In genomic region chr12:55866454-55867004, GRCh38 we compare ENCODE assay signal across 8 cellular contexts. TPM values are rescaled to one million over a fixed set of nuclear protein-coding genes. Genes with fewer than 3 reads are reported as not detected.
DNase-seq lines count a peak whose midpoint lies in the region; ATAC-seq, FAIRE-seq and TF ChIP-seq lines count a peak whose summit lies in the region.
"Not testable (repeated sequence)": the region's sequence is repeated elsewhere in the genome, so short reads cannot be mapped to it uniquely, and the experiment has no call there.
"Had no signal": no experiment of that assay in that cellular context is flagged by ENCODE, and none has a peak within 500 bp of the region (broad histone marks: within the 10 kb centered on the region; RNA-seq: fewer than 3 reads in every experiment).

No MANE protein-coding gene starts in this region.

- not testable (repeated sequence) for H2BK20ac ChIP-seq in IMR-90 (ENCODE audit: low read depth, low read length)

- H3K27me3 ChIP-seq in IMR-90 (ENCODE audit: control insufficient read depth, insufficient read depth, low read length); HepG2 (ENCODE audit: control insufficient read depth in 1 of 2, insufficient read depth in 2 of 2, low read length in 2 of 2): not testable (repeated sequence)

- H2BK5ac ChIP-seq in IMR-90 (ENCODE audit: low read depth, low read length, poor library complexity, severe bottlenecking) = not testable (repeated sequence)

- H2BK15ac ChIP-seq in IMR-90 (ENCODE audit: low read depth, low read length) = not testable (repeated sequence)

- dilution Hi-C loops in IMR-90 (cut with HindIII; ENCODE audit: low sequenced_read_pairs, unreplicated experiment) = not testable (repeated sequence)

- not testable (repeated sequence) for H3K4ac ChIP-seq in IMR-90 (ENCODE audit: low read depth, low read length)

- not testable (repeated sequence) for H3K23ac ChIP-seq in IMR-90 (ENCODE audit: low read depth, low read length)

- not testable (repeated sequence) for H3K18ac ChIP-seq in IMR-90 (ENCODE audit: low read depth, low read length)

- not testable (repeated sequence) for H3K27me3 Mint-ChIP-seq in WTC11 (ENCODE audit: low read depth)

- POLR2A ChIA-PET in A549 (lab: Yijun Ruan, JAX); IMR-90 (lab: Charles Lee; ENCODE audit: unreplicated experiment); WTC11 (lab: Charles Lee); HepG2 (lab: Yijun Ruan, JAX): not testable (repeated sequence)

- H4K91ac ChIP-seq in IMR-90 (ENCODE audit: insufficient read depth, low read depth, low read length) = not testable (repeated sequence)

- not testable (repeated sequence) for H3K4me3 ChIP-seq in A549; IMR-90 (ENCODE audit: insufficient read depth, low read depth, low read length); HepG2 (replicated peaks in 1 of 3; ENCODE audit: insufficient read depth in 1 of 3, low read depth in 2 of 3, low read length in 3 of 3)

- WGBS in A549 (ENCODE audit: missing lambda C conversion rate) = 90% methylated on average over 3 of the region's 3 CpGs
- WGBS in IMR-90 (ENCODE audit: extremely low coverage in 2 of 2, insufficient read length in 1 of 2), 2 experiments = no CpG with 5 or more reads among the region's 3 CpGs
- WGBS in HepG2 (ENCODE audit: low lambda C conversion rate) = 80% methylated on average over 3 of the region's 3 CpGs

- H3K9ac ChIP-seq in IMR-90 (ENCODE audit: low read depth, low read length); HepG2 (ENCODE audit: insufficient read depth, low read depth, low read length): not testable (repeated sequence)

- TF ChIP-seq EP300 in A549 (IDR thresholded peaks at IDR 0.05); HepG2 (IDR thresholded peaks at IDR 0.05; ENCODE audit: low read depth in 2 of 2, low read length in 2 of 2); HepG2 (CRISPR knock-in tag; IDR thresholded peaks at IDR 0.05; ENCODE audit: borderline replicate concordance): not testable (repeated sequence)

- not testable (repeated sequence) for H3K9me1 ChIP-seq in IMR-90 (ENCODE audit: insufficient read depth, low read length)

- H3K4me1 ChIP-seq in A549; IMR-90 (ENCODE audit: control insufficient read depth, insufficient read depth, low read length); HepG2 (ENCODE audit: insufficient read depth, low read length): not testable (repeated sequence)

- not testable (repeated sequence) for TF ChIP-seq CTCF in A549 (IDR thresholded peaks at IDR 0.05); IMR-90 (conservative IDR thresholded peaks at IDR 0.05; ENCODE audit: low read depth, low read length); WTC11 (IDR thresholded peaks at IDR 0.05); HepG2 (CRISPR knock-in tag; IDR thresholded peaks at IDR 0.05)

- H4K5ac ChIP-seq in IMR-90 (ENCODE audit: low read depth, low read length) = not testable (repeated sequence)

- not testable (repeated sequence) for DNase-seq in A549 (ENCODE audit: low read depth in 1 of 2, low spot score in 1 of 2); IMR-90; WTC11 (ENCODE audit: low spot score); HepG2 (ENCODE audit: low spot score)

- not testable (repeated sequence) for TF ChIP-seq POLR2A in A549 (IDR thresholded peaks at IDR 0.05; ENCODE audit: low read length); IMR-90 (IDR thresholded peaks at IDR 0.05; ENCODE audit: low read depth, low read length); HepG2 (IDR thresholded peaks at IDR 0.05; ENCODE audit: insufficient read depth in 1 of 2, low read depth in 2 of 2, low read length in 2 of 2)

- not testable (repeated sequence) for H3K27ac Mint-ChIP-seq in WTC11

- not testable (repeated sequence) for H3K4me3 Mint-ChIP-seq in WTC11

- not testable (repeated sequence) for H3K27ac ChIP-seq in A549; IMR-90 (ENCODE audit: insufficient read depth, low read length); HepG2 (ENCODE audit: extremely low read length, insufficient read depth, low read length)

- H3K4me1 Mint-ChIP-seq in WTC11 = not testable (repeated sequence)

- H3K36me3 ChIP-seq in IMR-90 (ENCODE audit: control insufficient read depth, insufficient read depth, low read length); HepG2 (replicated peaks in 1 of 2; ENCODE audit: control insufficient read depth in 1 of 2, insufficient read depth in 2 of 2, low read length in 2 of 2): not testable (repeated sequence)

- not testable (repeated sequence) for H3K79me1 ChIP-seq in IMR-90 (ENCODE audit: low read depth in 1 of 2, low read length in 2 of 2)

- CTCF ChIA-PET in A549 (lab: Yijun Ruan, JAX) = interaction anchor here (0.6 to 1.5 kb wide), 8 partner anchors 10 to 252 kb away, joined by 3 to 4 read pairs (median 3); partner anchors contain the start of gene ZC3H10
- CTCF ChIA-PET in IMR-90 (lab: Yijun Ruan, JAX); WTC11 (lab: Charles Lee); HepG2 (lab: Yijun Ruan, JAX; ENCODE audit: low intra/inter-chr PET ratio, low total read pairs): not testable (repeated sequence)

- intact Hi-C loops in IMR-90 (cut with micrococcal nuclease); HepG2 (cut with micrococcal nuclease; ENCODE audit: unreplicated experiment): not testable (repeated sequence)

- not testable (repeated sequence) for H3K4me2 ChIP-seq in A549; IMR-90 (ENCODE audit: low read depth, low read length); HepG2 (ENCODE audit: low read depth, low read length)

- not testable (repeated sequence) for H3K14ac ChIP-seq in IMR-90 (replicated peaks; ENCODE audit: low read depth, low read length)

- not testable (repeated sequence) for H2AK5ac ChIP-seq in IMR-90 (ENCODE audit: low read depth, low read length)

- not testable (repeated sequence) for TF ChIP-seq RAD21 in A549 (conservative IDR thresholded peaks at IDR 0.05 in 1 of 2, IDR thresholded peaks at IDR 0.05 in 1 of 2); IMR-90 (IDR thresholded peaks at IDR 0.05; ENCODE audit: low read length); HepG2 (CRISPR knock-in tag; IDR thresholded peaks at IDR 0.05)

- not testable (repeated sequence) for ATAC-seq in A549; IMR-90 (ENCODE audit: low read depth); WTC11; HepG2

- not testable (repeated sequence) for H2AFZ ChIP-seq in IMR-90 (replicated peaks; ENCODE audit: low read length, poor library complexity); HepG2 (ENCODE audit: low read length)

- in situ Hi-C loops in IMR-90 (cut with MboI; ENCODE audit: low sequenced_read_pairs); HepG2 (cut with HindIII; ENCODE audit: extremely low pct_ligation_motif_present, low pct_unique_long_range_greater_than_20kb): not testable (repeated sequence)

- not testable (repeated sequence) for H3K56ac ChIP-seq in IMR-90 (ENCODE audit: extremely low read depth, insufficient read depth, low read length)

- not testable (repeated sequence) for H4K20me1 ChIP-seq in IMR-90 (ENCODE audit: insufficient read depth, low read length); HepG2 (ENCODE audit: insufficient read depth, low read length)

- not testable (repeated sequence) for H2AK9ac ChIP-seq in IMR-90 (replicated peaks; ENCODE audit: low read depth, low read length, poor library complexity)

- not testable (repeated sequence) for H3K79me2 ChIP-seq in HepG2 (ENCODE audit: insufficient read depth, low read length)

- not testable (repeated sequence) for H3K9me3 ChIP-seq in A549; IMR-90 (ENCODE audit: control insufficient read depth, insufficient read depth, low read length); HepG2 (ENCODE audit: low read length)

- H3K9me3 Mint-ChIP-seq in WTC11 = not testable (repeated sequence)

- not testable (repeated sequence) for H4K8ac ChIP-seq in IMR-90 (ENCODE audit: low read depth in 2 of 2, low read length in 2 of 2)

- H2BK120ac ChIP-seq in IMR-90 (ENCODE audit: low read depth, low read length) = not testable (repeated sequence)

- not testable (repeated sequence) for BruUV-seq in IMR-90 (replicated peaks; lab: Mats Ljungman, UMichigan); HepG2 (replicated peaks; lab: Mats Ljungman, UMichigan)

- H3K36me3 Mint-ChIP-seq in WTC11 = not testable (repeated sequence)

- not testable (repeated sequence) for FAIRE-seq in A549 (lab: Jason Lieb, UNC); HepG2 (lab: Jason Lieb, UNC)

RNA-seq across cellular contexts. Expression of gene MMP19, which starts 23.8 kb away (rescaled TPM):
- 0.06 and 0.09 TPM in 2 replicates for polyA plus RNA-seq in A549 (2011; rRNA removed)
- polyA plus RNA-seq in A549 (2012; cell fraction: cytosol; rRNA removed) = 0.12 and 0.15 TPM in 2 replicates
- polyA plus RNA-seq in A549 (2012; cell fraction: nucleus; rRNA removed) = 0.22 and 0.23 TPM in 2 replicates
- polyA plus RNA-seq in A549 (2017; fragmentation: RNase III; extraction: RNeasy Plus Mini Kit Qiagen cat#74134 plus additional on column Dnase treatment) = 0.09 to 0.11 TPM (median 0.09 TPM) in 3 replicates
- not detected in 2 replicates for polyA minus RNA-seq in A549 (2011; rRNA and poly(A)+ RNA removed)
- total RNA-seq in IMR-90 (2012; rRNA removed) = 8.6 and 9.9 TPM in 2 replicates
- polyA plus RNA-seq in IMR-90 (2012; rRNA removed) = 34.3 and 34.7 TPM in 2 replicates
- 22.3 and 24.0 TPM in 2 replicates for polyA plus RNA-seq in IMR-90 (2012; cell fraction: cytosol; rRNA removed)
- polyA plus RNA-seq in IMR-90 (2012; cell fraction: nucleus; rRNA removed; ENCODE audit: low replicate concordance) = 56.9 and 100 TPM in 2 replicates
- 0.98 to 1.6 TPM (median 1.0 TPM) in 3 replicates for total RNA-seq in WTC11 (2021)
- total RNA-seq in HepG2 (2016; rRNA removed; fragmentation: Illumina TruSeq; extraction: Trizol) = 0.07 TPM in 1 of 2 replicates, not detected in the other
- total RNA-seq in HepG2 (2016; cell fraction: cytosol; rRNA removed; fragmentation: Illumina TruSeq; extraction: Trizol; ENCODE audit: low read depth) = not detected in 2 replicates
- 0.06 TPM in 1 of 2 replicates, not detected in the other for total RNA-seq in HepG2 (2016; cell fraction: insoluble cytoplasmic fraction; rRNA removed; fragmentation: Illumina TruSeq; extraction: Trizol)
- not detected in 2 replicates for total RNA-seq in HepG2 (2016; cell fraction: membrane; rRNA removed; fragmentation: Illumina TruSeq; extraction: Trizol)
- total RNA-seq in HepG2 (2016; cell fraction: nucleus; rRNA removed; fragmentation: Illumina TruSeq; extraction: Trizol) = not detected in 2 replicates
- 0.08 and 0.16 TPM in 2 replicates for polyA plus RNA-seq in HepG2 (2011; rRNA removed)
- 0.08 TPM in 2 replicates for polyA plus RNA-seq in HepG2 (2011; cell fraction: cytosol; rRNA removed)
- 0.12 and 0.32 TPM in 2 replicates for polyA plus RNA-seq in HepG2 (2011; cell fraction: nucleus; rRNA removed)
- polyA plus RNA-seq in HepG2 (2012) = 0.08 and 0.19 TPM in 2 replicates
- not detected in 2 replicates for polyA plus RNA-seq in HepG2 (2016; cell fraction: cytosol; fragmentation: Illumina TruSeq; extraction: Trizol; ENCODE audit: low read depth)
- not detected in 2 replicates for polyA plus RNA-seq in HepG2 (2016; cell fraction: insoluble cytoplasmic fraction; fragmentation: Illumina TruSeq; extraction: Trizol; ENCODE audit: low read depth)
- not detected in 2 replicates for polyA plus RNA-seq in HepG2 (2016; cell fraction: membrane; fragmentation: Illumina TruSeq; extraction: Trizol; ENCODE audit: low read depth)
- polyA plus RNA-seq in HepG2 (2016; cell fraction: nucleus; fragmentation: Illumina TruSeq; extraction: Trizol; ENCODE audit: insufficient read depth, low read depth) = not detected in 2 replicates
- polyA minus RNA-seq in HepG2 (2011; rRNA and poly(A)+ RNA removed; ENCODE audit: low replicate concordance) = not detected in 2 replicates
- polyA minus RNA-seq in HepG2 (2011; cell fraction: cytosol; rRNA and poly(A)+ RNA removed) = not detected in 2 replicates
- polyA minus RNA-seq in HepG2 (2011; cell fraction: nucleus; rRNA and poly(A)+ RNA removed) = not detected in 2 replicates
- total RNA-seq: CD4-positive, CD25-positive, alpha-beta regulatory T cell; GM12878 had no signal
- polyA plus RNA-seq: CD4-positive, alpha-beta memory T cell; CD4-positive, CD25-positive, alpha-beta regulatory T cell; CD8-positive, alpha-beta memory T cell had no signal

RNA-seq across cellular contexts. Expression of gene DNAJC14, which starts 37.1 kb away (rescaled TPM):
- polyA plus RNA-seq in A549 (2011; rRNA removed) = 11.9 and 23.6 TPM in 2 replicates
- 7.0 and 9.2 TPM in 2 replicates for polyA plus RNA-seq in A549 (2012; cell fraction: cytosol; rRNA removed)
- 5.0 and 10.8 TPM in 2 replicates for polyA plus RNA-seq in A549 (2012; cell fraction: nucleus; rRNA removed)
- polyA plus RNA-seq in A549 (2017; fragmentation: RNase III; extraction: RNeasy Plus Mini Kit Qiagen cat#74134 plus additional on column Dnase treatment) = 23.6 to 30.4 TPM (median 29.5 TPM) in 3 replicates
- polyA minus RNA-seq in A549 (2011; rRNA and poly(A)+ RNA removed) = 14.5 and 14.6 TPM in 2 replicates
- total RNA-seq in IMR-90 (2012; rRNA removed) = 56.3 and 56.9 TPM in 2 replicates
- 13.3 and 19.8 TPM in 2 replicates for polyA plus RNA-seq in IMR-90 (2012; rRNA removed)
- 10.2 and 10.5 TPM in 2 replicates for polyA plus RNA-seq in IMR-90 (2012; cell fraction: cytosol; rRNA removed)
- 3.8 and 6.8 TPM in 2 replicates for polyA plus RNA-seq in IMR-90 (2012; cell fraction: nucleus; rRNA removed; ENCODE audit: low replicate concordance)
- total RNA-seq in WTC11 (2021) = 32.1 to 34.5 TPM (median 34.1 TPM) in 3 replicates
- total RNA-seq in HepG2 (2016; rRNA removed; fragmentation: Illumina TruSeq; extraction: Trizol) = 22.4 and 23.9 TPM in 2 replicates
- 2.0 and 4.0 TPM in 2 replicates for total RNA-seq in HepG2 (2016; cell fraction: cytosol; rRNA removed; fragmentation: Illumina TruSeq; extraction: Trizol; ENCODE audit: low read depth)
- total RNA-seq in HepG2 (2016; cell fraction: insoluble cytoplasmic fraction; rRNA removed; fragmentation: Illumina TruSeq; extraction: Trizol) = 16.8 and 27.1 TPM in 2 replicates
- total RNA-seq in HepG2 (2016; cell fraction: membrane; rRNA removed; fragmentation: Illumina TruSeq; extraction: Trizol) = 11.0 and 11.4 TPM in 2 replicates
- total RNA-seq in HepG2 (2016; cell fraction: nucleus; rRNA removed; fragmentation: Illumina TruSeq; extraction: Trizol) = 16.5 and 23.9 TPM in 2 replicates
- polyA plus RNA-seq in HepG2 (2011; rRNA removed) = 4.3 and 6.4 TPM in 2 replicates
- polyA plus RNA-seq in HepG2 (2011; cell fraction: cytosol; rRNA removed) = 5.6 and 8.0 TPM in 2 replicates
- 4.1 and 5.5 TPM in 2 replicates for polyA plus RNA-seq in HepG2 (2011; cell fraction: nucleus; rRNA removed)
- polyA plus RNA-seq in HepG2 (2012) = 8.4 and 9.3 TPM in 2 replicates
- 1.6 and 1.7 TPM in 2 replicates for polyA plus RNA-seq in HepG2 (2016; cell fraction: cytosol; fragmentation: Illumina TruSeq; extraction: Trizol; ENCODE audit: low read depth)
- 14.6 and 15.8 TPM in 2 replicates for polyA plus RNA-seq in HepG2 (2016; cell fraction: insoluble cytoplasmic fraction; fragmentation: Illumina TruSeq; extraction: Trizol; ENCODE audit: low read depth)
- polyA plus RNA-seq in HepG2 (2016; cell fraction: membrane; fragmentation: Illumina TruSeq; extraction: Trizol; ENCODE audit: low read depth) = 5.5 and 5.6 TPM in 2 replicates
- 19.8 and 23.8 TPM in 2 replicates for polyA plus RNA-seq in HepG2 (2016; cell fraction: nucleus; fragmentation: Illumina TruSeq; extraction: Trizol; ENCODE audit: insufficient read depth, low read depth)
- 6.5 and 22.6 TPM in 2 replicates for polyA minus RNA-seq in HepG2 (2011; rRNA and poly(A)+ RNA removed; ENCODE audit: low replicate concordance)
- 3.0 and 5.5 TPM in 2 replicates for polyA minus RNA-seq in HepG2 (2011; cell fraction: cytosol; rRNA and poly(A)+ RNA removed)
- 7.2 and 8.2 TPM in 2 replicates for polyA minus RNA-seq in HepG2 (2011; cell fraction: nucleus; rRNA and poly(A)+ RNA removed)

RNA-seq across cellular contexts. Expression of gene ORMDL2, which starts 48.7 kb away (rescaled TPM):
- 93.6 and 138 TPM in 2 replicates for polyA plus RNA-seq in A549 (2011; rRNA removed)
- 81.1 and 93.2 TPM in 2 replicates for polyA plus RNA-seq in A549 (2012; cell fraction: cytosol; rRNA removed)
- polyA plus RNA-seq in A549 (2012; cell fraction: nucleus; rRNA removed) = 36.1 and 50.3 TPM in 2 replicates
- 73.5 to 82.9 TPM (median 79.0 TPM) in 3 replicates for polyA plus RNA-seq in A549 (2017; fragmentation: RNase III; extraction: RNeasy Plus Mini Kit Qiagen cat#74134 plus additional on column Dnase treatment)
- polyA minus RNA-seq in A549 (2011; rRNA and poly(A)+ RNA removed) = 140 and 169 TPM in 2 replicates
- total RNA-seq in IMR-90 (2012; rRNA removed) = 20.4 and 23.3 TPM in 2 replicates
- 38.6 and 39.7 TPM in 2 replicates for polyA plus RNA-seq in IMR-90 (2012; rRNA removed)
- 21.1 and 27.5 TPM in 2 replicates for polyA plus RNA-seq in IMR-90 (2012; cell fraction: cytosol; rRNA removed)
- 7.7 and 16.1 TPM in 2 replicates for polyA plus RNA-seq in IMR-90 (2012; cell fraction: nucleus; rRNA removed; ENCODE audit: low replicate concordance)
- total RNA-seq in WTC11 (2021) = 32.9 to 37.9 TPM (median 34.8 TPM) in 3 replicates
- total RNA-seq in HepG2 (2016; rRNA removed; fragmentation: Illumina TruSeq; extraction: Trizol) = 14.8 and 28.6 TPM in 2 replicates
- total RNA-seq in HepG2 (2016; cell fraction: cytosol; rRNA removed; fragmentation: Illumina TruSeq; extraction: Trizol; ENCODE audit: low read depth) = 8.9 and 10.8 TPM in 2 replicates
- 18.4 and 26.4 TPM in 2 replicates for total RNA-seq in HepG2 (2016; cell fraction: insoluble cytoplasmic fraction; rRNA removed; fragmentation: Illumina TruSeq; extraction: Trizol)
- total RNA-seq in HepG2 (2016; cell fraction: membrane; rRNA removed; fragmentation: Illumina TruSeq; extraction: Trizol) = 8.8 and 10.8 TPM in 2 replicates
- total RNA-seq in HepG2 (2016; cell fraction: nucleus; rRNA removed; fragmentation: Illumina TruSeq; extraction: Trizol) = 20.1 and 21.6 TPM in 2 replicates
- 24.0 and 30.2 TPM in 2 replicates for polyA plus RNA-seq in HepG2 (2011; rRNA removed)
- polyA plus RNA-seq in HepG2 (2011; cell fraction: cytosol; rRNA removed) = 17.7 and 25.9 TPM in 2 replicates
- 10.1 and 18.4 TPM in 2 replicates for polyA plus RNA-seq in HepG2 (2011; cell fraction: nucleus; rRNA removed)
- 20.8 and 36.4 TPM in 2 replicates for polyA plus RNA-seq in HepG2 (2012)
- 11.3 and 13.0 TPM in 2 replicates for polyA plus RNA-seq in HepG2 (2016; cell fraction: cytosol; fragmentation: Illumina TruSeq; extraction: Trizol; ENCODE audit: low read depth)
- 15.1 and 16.1 TPM in 2 replicates for polyA plus RNA-seq in HepG2 (2016; cell fraction: insoluble cytoplasmic fraction; fragmentation: Illumina TruSeq; extraction: Trizol; ENCODE audit: low read depth)
- polyA plus RNA-seq in HepG2 (2016; cell fraction: membrane; fragmentation: Illumina TruSeq; extraction: Trizol; ENCODE audit: low read depth) = 8.1 and 11.2 TPM in 2 replicates
- 36.9 and 39.7 TPM in 2 replicates for polyA plus RNA-seq in HepG2 (2016; cell fraction: nucleus; fragmentation: Illumina TruSeq; extraction: Trizol; ENCODE audit: insufficient read depth, low read depth)
- 41.3 and 201 TPM in 2 replicates for polyA minus RNA-seq in HepG2 (2011; rRNA and poly(A)+ RNA removed; ENCODE audit: low replicate concordance)
- polyA minus RNA-seq in HepG2 (2011; cell fraction: cytosol; rRNA and poly(A)+ RNA removed) = 12.1 and 14.1 TPM in 2 replicates
- 16.2 and 21.8 TPM in 2 replicates for polyA minus RNA-seq in HepG2 (2011; cell fraction: nucleus; rRNA and poly(A)+ RNA removed)

RNA-seq across cellular contexts. Expression of gene SARNP, which starts 49.0 kb away (rescaled TPM):
- 164 and 198 TPM in 2 replicates for polyA plus RNA-seq in A549 (2011; rRNA removed)
- polyA plus RNA-seq in A549 (2012; cell fraction: cytosol; rRNA removed) = 58.7 and 76.4 TPM in 2 replicates
- polyA plus RNA-seq in A549 (2012; cell fraction: nucleus; rRNA removed) = 17.5 and 23.0 TPM in 2 replicates
- polyA plus RNA-seq in A549 (2017; fragmentation: RNase III; extraction: RNeasy Plus Mini Kit Qiagen cat#74134 plus additional on column Dnase treatment) = 116 to 126 TPM (median 123 TPM) in 3 replicates
- polyA minus RNA-seq in A549 (2011; rRNA and poly(A)+ RNA removed) = 31.3 and 37.2 TPM in 2 replicates
- total RNA-seq in IMR-90 (2012; rRNA removed) = 46.8 and 132 TPM in 2 replicates
- polyA plus RNA-seq in IMR-90 (2012; rRNA removed) = 99.6 and 103 TPM in 2 replicates
- polyA plus RNA-seq in IMR-90 (2012; cell fraction: cytosol; rRNA removed) = 11.6 and 29.4 TPM in 2 replicates
- polyA plus RNA-seq in IMR-90 (2012; cell fraction: nucleus; rRNA removed; ENCODE audit: low replicate concordance) = 3.7 and 41.2 TPM in 2 replicates
- 98.3 to 102 TPM (median 100 TPM) in 3 replicates for total RNA-seq in WTC11 (2021)
- 95.4 and 137 TPM in 2 replicates for total RNA-seq in HepG2 (2016; rRNA removed; fragmentation: Illumina TruSeq; extraction: Trizol)
- 32.7 and 36.6 TPM in 2 replicates for total RNA-seq in HepG2 (2016; cell fraction: cytosol; rRNA removed; fragmentation: Illumina TruSeq; extraction: Trizol; ENCODE audit: low read depth)
- 95.5 and 155 TPM in 2 replicates for total RNA-seq in HepG2 (2016; cell fraction: insoluble cytoplasmic fraction; rRNA removed; fragmentation: Illumina TruSeq; extraction: Trizol)
- 32.4 and 39.7 TPM in 2 replicates for total RNA-seq in HepG2 (2016; cell fraction: membrane; rRNA removed; fragmentation: Illumina TruSeq; extraction: Trizol)
- 47.9 and 53.6 TPM in 2 replicates for total RNA-seq in HepG2 (2016; cell fraction: nucleus; rRNA removed; fragmentation: Illumina TruSeq; extraction: Trizol)
- polyA plus RNA-seq in HepG2 (2011; rRNA removed) = 46.4 and 59.0 TPM in 2 replicates
- 23.9 and 33.5 TPM in 2 replicates for polyA plus RNA-seq in HepG2 (2011; cell fraction: cytosol; rRNA removed)
- 15.1 and 17.8 TPM in 2 replicates for polyA plus RNA-seq in HepG2 (2011; cell fraction: nucleus; rRNA removed)
- polyA plus RNA-seq in HepG2 (2012) = 47.5 and 49.6 TPM in 2 replicates
- polyA plus RNA-seq in HepG2 (2016; cell fraction: cytosol; fragmentation: Illumina TruSeq; extraction: Trizol; ENCODE audit: low read depth) = 24.1 and 25.0 TPM in 2 replicates
- 123 and 138 TPM in 2 replicates for polyA plus RNA-seq in HepG2 (2016; cell fraction: insoluble cytoplasmic fraction; fragmentation: Illumina TruSeq; extraction: Trizol; ENCODE audit: low read depth)
- polyA plus RNA-seq in HepG2 (2016; cell fraction: membrane; fragmentation: Illumina TruSeq; extraction: Trizol; ENCODE audit: low read depth) = 25.2 and 25.7 TPM in 2 replicates
- 58.8 and 61.1 TPM in 2 replicates for polyA plus RNA-seq in HepG2 (2016; cell fraction: nucleus; fragmentation: Illumina TruSeq; extraction: Trizol; ENCODE audit: insufficient read depth, low read depth)
- 41.0 and 49.7 TPM in 2 replicates for polyA minus RNA-seq in HepG2 (2011; rRNA and poly(A)+ RNA removed; ENCODE audit: low replicate concordance)
- 8.4 and 13.8 TPM in 2 replicates for polyA minus RNA-seq in HepG2 (2011; cell fraction: cytosol; rRNA and poly(A)+ RNA removed)
- polyA minus RNA-seq in HepG2 (2011; cell fraction: nucleus; rRNA and poly(A)+ RNA removed) = 45.7 and 51.5 TPM in 2 replicates
